In the genomic region with DNA sequence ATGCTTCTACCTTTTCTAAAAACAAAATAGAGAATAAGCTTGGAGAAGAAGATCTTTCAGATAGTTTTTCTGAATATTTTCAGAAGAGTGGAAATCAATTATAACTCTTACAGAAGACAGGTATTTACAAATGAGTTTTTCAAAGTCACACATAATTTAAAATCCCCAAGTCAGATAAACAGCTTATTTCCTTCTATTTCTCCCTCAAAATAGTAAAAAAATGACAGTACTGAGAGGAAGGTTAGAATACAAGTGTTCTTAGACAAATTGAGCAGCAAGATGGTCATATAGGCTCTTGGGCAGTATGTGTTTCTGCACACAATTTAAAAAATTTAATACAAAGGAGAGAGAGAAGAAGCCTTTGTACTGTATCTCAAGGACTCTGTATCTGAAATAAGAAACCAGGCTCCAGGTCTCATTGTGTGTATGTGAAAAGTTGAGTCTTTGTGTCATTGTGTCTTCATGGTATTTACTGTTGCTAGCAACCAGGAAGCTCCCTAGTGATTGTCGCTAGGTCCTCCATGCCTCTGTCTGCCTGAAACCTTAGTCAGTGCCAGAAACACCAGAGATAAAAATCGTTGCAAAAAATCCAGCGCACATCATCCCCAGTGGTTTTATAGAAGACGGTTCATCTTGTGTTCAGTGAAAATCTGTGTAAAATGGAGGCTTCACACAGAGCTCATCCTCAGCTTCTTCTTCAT, we compare ENCODE assay signal across 9 cellular contexts. TPM values are rescaled to one million over a fixed set of nuclear protein-coding genes. Genes with fewer than 3 reads are reported as not detected.
DNase-seq lines count a peak whose midpoint lies in the region; ATAC-seq lines count a peak whose summit lies in the region.
"Had no signal": no experiment of that assay in that cellular context is flagged by ENCODE, and none has a peak within 500 bp of the region (broad histone marks: within the 10 kb centered on the region; RNA-seq: fewer than 3 reads in every experiment).

No MANE protein-coding gene starts in this region.

- no peaks in the 10 kb centered on the region for H3K36me3 Mint-ChIP-seq in activated CD4-positive, alpha-beta memory T cell treated with anti-CD3 and anti-CD28 coated beads for 36 hours
- H3K36me3 Mint-ChIP-seq in activated CD4-positive, alpha-beta memory T cell treated with anti-CD3 and anti-CD28 coated beads, Interleukin-2, amount 10 ng/mL, durations not matched to agents 7 days and 5 days (ENCODE audit: low read depth), result no peaks in the 10 kb centered on the region

- POLR2A ChIA-PET in activated CD4-positive, alpha-beta memory T cell treated with anti-CD3 and anti-CD28 coated beads for 36 hours (lab: Charles Lee), result interaction anchor here (1.1 to 1.6 kb wide), 2 partner anchors 14 to 71 kb away, joined by 5 to 12 read pairs; partner anchors contain the start of gene TUBA1B
- POLR2A ChIA-PET in activated CD4-positive, alpha-beta memory T cell treated with anti-CD3 and anti-CD28 coated beads, Interleukin-2, amount 10 ng/mL, durations not matched to agents 7 days and 5 days (lab: Charles Lee), result interaction anchor here (0.9 to 4.6 kb wide), 5 partner anchors 13 to 73 kb away, joined by 3 to 37 read pairs (median 6); partner anchors contain the start of genes TUBA1A and TUBA1B

- H3K27me3 ChIP-seq in muscle layer of duodenum (ENCODE audit: low read depth, low read length), result no peaks in the 10 kb centered on the region

- peaks cover 3% of the 10 kb centered on the region for H3K27me3 Mint-ChIP-seq in activated CD4-positive, alpha-beta memory T cell treated with anti-CD3 and anti-CD28 coated beads for 36 hours
- peaks cover 13% of the 10 kb centered on the region for H3K27me3 Mint-ChIP-seq in activated CD4-positive, alpha-beta memory T cell treated with anti-CD3 and anti-CD28 coated beads, Interleukin-2, amount 10 ng/mL, durations not matched to agents 7 days and 5 days

- peak overlapping the region; percentile 71 for H3K27ac ChIP-seq in muscle layer of duodenum (ENCODE audit: low read length)
- H3K27ac ChIP-seq: VCaP had no signal

- CTCF ChIA-PET in activated CD4-positive, alpha-beta memory T cell treated with anti-CD3 and anti-CD28 coated beads for 36 hours (lab: Charles Lee), result interaction anchor here (0.9 to 2.0 kb wide), 4 partner anchors 14 to 114 kb away, joined by 3 to 9 read pairs (median 6); no protein-coding TSS in a partner anchor
- CTCF ChIA-PET in activated CD4-positive, alpha-beta memory T cell treated with anti-CD3 and anti-CD28 coated beads, Interleukin-2, amount 10 ng/mL, durations not matched to agents 7 days and 5 days (lab: Charles Lee), result interaction anchor here (0.6 kb wide), 1 partner anchor 62 kb away, joined by 3 read pairs; no protein-coding TSS in a partner anchor

- H3K9me3 ChIP-seq in muscle layer of duodenum (ENCODE audit: control insufficient read depth in 1 of 2, low read length in 2 of 2), result no peaks in the 10 kb centered on the region

- no peak for ATAC-seq in GM21447 (IDR thresholded peaks at IDR 0.05; ENCODE audit: unreplicated experiment)

- H3K4me1 Mint-ChIP-seq in activated CD4-positive, alpha-beta memory T cell treated with anti-CD3 and anti-CD28 coated beads for 36 hours (ENCODE audit: low read depth), result peaks cover 11% of the 10 kb centered on the region
- peaks cover 12% of the 10 kb centered on the region for H3K4me1 Mint-ChIP-seq in activated CD4-positive, alpha-beta memory T cell treated with anti-CD3 and anti-CD28 coated beads, Interleukin-2, amount 10 ng/mL, durations not matched to agents 7 days and 5 days

- no peaks in the 10 kb centered on the region for H3K9me3 Mint-ChIP-seq in activated CD4-positive, alpha-beta memory T cell treated with anti-CD3 and anti-CD28 coated beads for 36 hours
- H3K9me3 Mint-ChIP-seq in activated CD4-positive, alpha-beta memory T cell treated with anti-CD3 and anti-CD28 coated beads, Interleukin-2, amount 10 ng/mL, durations not matched to agents 7 days and 5 days, result no peaks in the 10 kb centered on the region

- H3K4me3 ChIP-seq in muscle layer of duodenum (ENCODE audit: low read depth in 1 of 2, low read length in 2 of 2), result peak overlapping the region in 1 of 2 donors; percentile 26

- H3K36me3 ChIP-seq in muscle layer of duodenum (ENCODE audit: control insufficient read depth in 1 of 2, insufficient read depth in 2 of 2, low read length in 2 of 2), result no peaks in the 10 kb centered on the region

- peak; percentile 24 for DNase-seq in activated CD4-positive, alpha-beta memory T cell treated with anti-CD3 and anti-CD28 coated beads for 36 hours
- no peak for DNase-seq in activated CD4-positive, alpha-beta memory T cell treated with anti-CD3 and anti-CD28 coated beads, Interleukin-2, amount 10 ng/mL, durations not matched to agents 7 days and 5 days
- DNase-seq in NOMO-1 treated with DMSO at 0.1 percent for 48 hours (lab: John Stamatoyannopoulos, UW; ENCODE audit: unreplicated experiment) (peak; percentile 49), dermis blood vessel endothelial cell (peak; percentile 90), AG08396 (ENCODE audit: low spot score) (no peak), globus pallidus (ENCODE audit: low spot score) (no peak)

- no peak overlapping the region for H3K4me3 Mint-ChIP-seq in activated CD4-positive, alpha-beta memory T cell treated with anti-CD3 and anti-CD28 coated beads for 36 hours
- no peak overlapping the region for H3K4me3 Mint-ChIP-seq in activated CD4-positive, alpha-beta memory T cell treated with anti-CD3 and anti-CD28 coated beads, Interleukin-2, amount 10 ng/mL, durations not matched to agents 7 days and 5 days

- intact Hi-C loops in activated CD4-positive, alpha-beta memory T cell treated with anti-CD3 and anti-CD28 coated beads for 36 hours (cut with micrococcal nuclease), result loop anchor here (1.0 kb wide), 1 partner anchor 12 kb away; the partner anchor contains the start of gene TUBA1A

- peaks cover 6 to 33% of the 10 kb centered on the region in 2 donors for H3K4me1 ChIP-seq in muscle layer of duodenum (ENCODE audit: control insufficient read depth in 1 of 2, insufficient read depth in 2 of 2, low read length in 2 of 2)

- H3K27ac Mint-ChIP-seq in activated CD4-positive, alpha-beta memory T cell treated with anti-CD3 and anti-CD28 coated beads for 36 hours, result no peak overlapping the region
- no peak overlapping the region for H3K27ac Mint-ChIP-seq in activated CD4-positive, alpha-beta memory T cell treated with anti-CD3 and anti-CD28 coated beads, Interleukin-2, amount 10 ng/mL, durations not matched to agents 7 days and 5 days

RNA-seq across cellular contexts. Expression of gene TUBA1A, which starts 12.9 kb away (rescaled TPM):
- 10 to 100 TPM; 86.4 to 88.7 TPM for total RNA-seq in activated CD4-positive, alpha-beta memory T cell treated with anti-CD3 and anti-CD28 coated beads for 36 hours
- 100 to 1,000 TPM; 106 to 109 TPM for total RNA-seq in activated CD4-positive, alpha-beta memory T cell treated with anti-CD3 and anti-CD28 coated beads, Interleukin-2, amount 10 ng/mL, durations not matched to agents 7 days and 5 days
- 642 and 821 TPM in 2 replicates for total RNA-seq in dermis blood vessel endothelial cell

Comparison
In these comparisons a context has a peak if more than half of its experiments do, and no peak if none do; other contexts are left out.
1. DNase-seq: peak in activated CD4-positive, alpha-beta memory T cell treated with anti-CD3 and anti-CD28 coated beads for 36 hours (single experiment), NOMO-1 treated with DMSO at 0.1 percent for 48 hours (single experiment) and dermis blood vessel endothelial cell (single experiment); none in activated CD4-positive, alpha-beta memory T cell treated with anti-CD3 and anti-CD28 coated beads, Interleukin-2, amount 10 ng/mL, durations not matched to agents 7 days and 5 days (single experiment), AG08396 (single experiment) and globus pallidus (single experiment).